28 cellular contexts compared by ENCODE assay signal in genomic region chr6:40159865-40160264, GRCh38.
"Had no signal": no experiment of that assay in that cellular context is flagged by ENCODE, and none has a peak within 500 bp of the region (broad histone marks: within the 10 kb centered on the region; RNA-seq: fewer than 3 reads in every experiment).

No MANE protein-coding gene starts in this region.

- H3K27ac Mint-ChIP-seq: stimulated activated effector memory CD8-positive, alpha-beta T cell treated with anti-CD3 and anti-CD28 coated beads, Interleukin-12 subunit alpha, Interleukin-12 subunit beta, amount 100 ng/mL, for 72 hours; stimulated activated memory B cell treated with anti-CD40 and anti-IgM and Interleukin-4, amounts not matched to agents 10 μg/mL and 1 μg/mL and 100 μg/mL, for 72 hours; stimulated activated naive B cell treated with anti-CD40 and anti-IgM and Interleukin-4, amounts not matched to agents 10 μg/mL and 1 μg/mL and 100 μg/mL, for 72 hours; stimulated activated naive CD8-positive, alpha-beta T cell treated with anti-CD3 and anti-CD28 coated beads, Interleukin-15, amount 100 ng/mL, for 72 hours; stimulated activated naive CD8-positive, alpha-beta T cell treated with anti-CD3 and anti-CD28 coated beads, Interleukin-15, Interleukin-2, amounts not matched to agents 100 ng/mL and 50 ng/mL, for 24 hours had no signal

- H3K27ac ChIP-seq: stomach, suprapubic skin, testis, thoracic aorta, thyroid gland, tibial artery, tibial nerve, transverse colon, upper lobe of left lung, upper lobe of right lung, uterus, vagina had no signal

- H3K4me3 ChIP-seq: stomach, suprapubic skin, testis, thoracic aorta, thyroid gland, tibial artery, tibial nerve, transverse colon, upper lobe of left lung, upper lobe of right lung, uterus, vagina had no signal

- H3K36me3 ChIP-seq: stomach, suprapubic skin, thoracic aorta, thyroid gland, tibial artery, tibial nerve, transverse colon, upper lobe of left lung, upper lobe of right lung, uterus, vagina had no signal

- H3K9me3 Mint-ChIP-seq: stimulated activated effector memory CD8-positive, alpha-beta T cell treated with anti-CD3 and anti-CD28 coated beads, Interleukin-12 subunit alpha, Interleukin-12 subunit beta, amount 100 ng/mL, for 72 hours; stimulated activated memory B cell treated with anti-CD40 and anti-IgM and Interleukin-4, amounts not matched to agents 10 μg/mL and 1 μg/mL and 100 μg/mL, for 72 hours; stimulated activated naive CD8-positive, alpha-beta T cell treated with anti-CD3 and anti-CD28 coated beads, Interleukin-15, Interleukin-2, amounts not matched to agents 100 ng/mL and 50 ng/mL, for 24 hours had no signal

- H3K4me3 Mint-ChIP-seq: stimulated activated effector memory CD8-positive, alpha-beta T cell treated with anti-CD3 and anti-CD28 coated beads, Interleukin-12 subunit alpha, Interleukin-12 subunit beta, amount 100 ng/mL, for 72 hours; stimulated activated memory B cell treated with anti-CD40 and anti-IgM and Interleukin-4, amounts not matched to agents 10 μg/mL and 1 μg/mL and 100 μg/mL, for 72 hours; stimulated activated naive B cell treated with anti-CD40 and anti-IgM and Interleukin-4, amounts not matched to agents 10 μg/mL and 1 μg/mL and 100 μg/mL, for 72 hours; stimulated activated naive CD8-positive, alpha-beta T cell treated with anti-CD3 and anti-CD28 coated beads, Interleukin-15, amount 100 ng/mL, for 72 hours; stimulated activated naive CD8-positive, alpha-beta T cell treated with anti-CD3 and anti-CD28 coated beads, Interleukin-15, Interleukin-2, amounts not matched to agents 100 ng/mL and 50 ng/mL, for 24 hours had no signal

- H3K4me1 Mint-ChIP-seq: stimulated activated effector memory CD8-positive, alpha-beta T cell treated with anti-CD3 and anti-CD28 coated beads, Interleukin-12 subunit alpha, Interleukin-12 subunit beta, amount 100 ng/mL, for 72 hours; stimulated activated memory B cell treated with anti-CD40 and anti-IgM and Interleukin-4, amounts not matched to agents 10 μg/mL and 1 μg/mL and 100 μg/mL, for 72 hours; stimulated activated naive CD8-positive, alpha-beta T cell treated with anti-CD3 and anti-CD28 coated beads, Interleukin-15, amount 100 ng/mL, for 72 hours had no signal

- H3K27me3 ChIP-seq: stomach, testis, thyroid gland, tibial artery, tibial nerve, transverse colon, upper lobe of left lung, upper lobe of right lung, uterus, vagina had no signal

- ATAC-seq: stimulated activated effector memory CD8-positive, alpha-beta T cell treated with anti-CD3 and anti-CD28 coated beads, Interleukin-12 subunit alpha, Interleukin-12 subunit beta, amount 100 ng/mL, for 72 hours; stimulated activated memory B cell treated with anti-CD40 and anti-IgM and Interleukin-4, amounts not matched to agents 10 μg/mL and 1 μg/mL and 100 μg/mL, for 72 hours; stimulated activated naive B cell treated with anti-CD40 and anti-IgM and Interleukin-4, amounts not matched to agents 10 μg/mL and 1 μg/mL and 100 μg/mL, for 72 hours; stimulated activated naive CD8-positive, alpha-beta T cell treated with anti-CD3 and anti-CD28 coated beads, Interleukin-15, amount 100 ng/mL, for 72 hours; stimulated activated naive CD8-positive, alpha-beta T cell treated with anti-CD3 and anti-CD28 coated beads, Interleukin-15, Interleukin-2, amounts not matched to agents 100 U/mL and 50 U/mL, for 24 hours; upper lobe of right lung had no signal

- DNase-seq: stimulated activated CD4-positive, alpha-beta T cell treated with anti-CD3 and anti-CD28 coated beads, Interleukin-2, amount 100 ng/mL, for 48 hours; stimulated activated CD4-positive, alpha-beta T cell treated with anti-CD3 and anti-CD28 coated beads, Interleukin-4, amount 100 ng/mL, for 1 hour; stimulated activated CD4-positive, alpha-beta T cell treated with anti-CD3 and anti-CD28 coated beads, Interleukin-4, amount 100 ng/mL, for 24 hours; stimulated activated CD4-positive, alpha-beta T cell treated with anti-CD3 and anti-CD28 coated beads, Interleukin-4, amount 100 ng/mL, for 4 hours; stimulated activated CD8-positive, alpha-beta memory T cell treated with anti-CD3 and anti-CD28 coated beads, Interleukin-4, amount 100 ng/mL, for 48 hours; stimulated activated naive B cell treated with anti-CD40 and anti-IgM and Interleukin-4, amounts not matched to agents 10 μg/mL and 1 μg/mL and 100 μg/mL, for 72 hours; stimulated activated naive CD4-positive, alpha-beta T cell; stimulated activated naive CD4-positive, alpha-beta T cell treated with Interleukin-2 at 50 U/mL for 16 hours; stimulated activated naive CD8-positive, alpha-beta T cell treated with anti-CD3 and anti-CD28 coated beads, Interleukin-15, amount 100 ng/mL, for 72 hours; stimulated activated naive CD8-positive, alpha-beta T cell treated with anti-CD3 and anti-CD28 coated beads, Interleukin-15, Interleukin-2, amounts not matched to agents 100 U/mL and 50 U/mL, for 24 hours; stomach; substantia nigra; testis; thyroid gland; tibial artery; transverse colon; trophoblast cell; upper lobe of left lung; upper lobe of right lung; uterus had no signal

- H3K9me3 ChIP-seq: suprapubic skin, testis, thoracic aorta, thyroid gland, tibial artery, tibial nerve, transverse colon, upper lobe of left lung, upper lobe of right lung, uterus, vagina had no signal

- H3K36me3 Mint-ChIP-seq: stimulated activated effector memory CD8-positive, alpha-beta T cell treated with anti-CD3 and anti-CD28 coated beads, Interleukin-12 subunit alpha, Interleukin-12 subunit beta, amount 100 ng/mL, for 72 hours; stimulated activated memory B cell treated with anti-CD40 and anti-IgM and Interleukin-4, amounts not matched to agents 10 μg/mL and 1 μg/mL and 100 μg/mL, for 72 hours; stimulated activated naive B cell treated with anti-CD40 and anti-IgM and Interleukin-4, amounts not matched to agents 10 μg/mL and 1 μg/mL and 100 μg/mL, for 72 hours had no signal

- FAIRE-seq: urothelium cell line had no signal

- H3K4me1 ChIP-seq: stomach, suprapubic skin, testis, thyroid gland, tibial artery, transverse colon, upper lobe of left lung, upper lobe of right lung, uterus, vagina had no signal
